1 cellular context compared by ENCODE assay signal in the genomic region with DNA sequence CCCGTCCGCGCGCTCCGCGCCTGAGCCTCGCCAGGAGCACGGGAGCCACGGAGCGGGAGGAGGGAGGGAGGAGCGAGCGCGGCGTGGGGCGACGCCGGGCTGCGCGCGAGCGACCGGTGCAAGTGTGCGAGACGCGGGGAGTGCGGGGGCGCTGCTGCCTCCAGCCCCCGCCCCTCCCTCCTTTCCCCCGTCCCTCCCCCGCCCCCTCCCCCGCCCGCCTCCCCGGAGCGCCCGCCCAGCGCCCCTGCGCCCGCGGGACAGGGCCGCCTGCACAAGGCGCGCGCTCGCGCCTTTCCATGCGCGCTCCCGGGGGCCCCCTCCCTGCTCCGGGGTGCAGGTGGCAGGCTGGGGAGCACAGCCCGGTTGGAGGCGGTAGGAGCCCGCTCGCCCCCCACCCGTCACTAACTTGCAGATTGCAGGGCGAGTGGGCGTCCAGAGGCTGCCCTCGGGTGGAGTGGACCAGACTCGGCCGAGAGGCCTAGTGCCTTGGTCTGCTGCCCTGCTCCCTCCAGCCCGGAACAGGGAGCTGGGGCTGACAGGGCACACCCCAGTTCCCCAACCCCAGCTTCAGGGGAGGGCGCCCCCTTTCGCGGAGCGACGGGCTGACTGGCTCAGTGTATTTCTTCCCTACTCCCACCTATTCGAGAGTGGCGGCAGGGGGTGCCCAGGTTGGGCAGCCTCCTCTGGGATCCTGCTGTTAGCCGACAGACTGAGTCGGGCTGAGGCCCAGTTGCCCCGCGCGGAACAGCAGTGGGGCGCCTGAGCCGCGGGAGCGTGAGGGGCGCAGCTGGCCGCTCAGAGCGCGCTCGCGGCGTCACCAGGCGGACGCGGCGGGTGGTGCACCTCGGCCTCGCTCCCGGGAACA.
TF ChIP-seq lines count a peak whose summit lies in the region.

Gene WNT7A, minus strand, starts transcription at position 126 of the 865 bp plus-strand sequence. CDS start 255 bp downstream, outside the sequence.

TF ChIP-seq in liver, 16 proteins besides CTCF, POLR2A, EP300 and RAD21 (continued from another document):
- TF ChIP-seq, protein P1, sequence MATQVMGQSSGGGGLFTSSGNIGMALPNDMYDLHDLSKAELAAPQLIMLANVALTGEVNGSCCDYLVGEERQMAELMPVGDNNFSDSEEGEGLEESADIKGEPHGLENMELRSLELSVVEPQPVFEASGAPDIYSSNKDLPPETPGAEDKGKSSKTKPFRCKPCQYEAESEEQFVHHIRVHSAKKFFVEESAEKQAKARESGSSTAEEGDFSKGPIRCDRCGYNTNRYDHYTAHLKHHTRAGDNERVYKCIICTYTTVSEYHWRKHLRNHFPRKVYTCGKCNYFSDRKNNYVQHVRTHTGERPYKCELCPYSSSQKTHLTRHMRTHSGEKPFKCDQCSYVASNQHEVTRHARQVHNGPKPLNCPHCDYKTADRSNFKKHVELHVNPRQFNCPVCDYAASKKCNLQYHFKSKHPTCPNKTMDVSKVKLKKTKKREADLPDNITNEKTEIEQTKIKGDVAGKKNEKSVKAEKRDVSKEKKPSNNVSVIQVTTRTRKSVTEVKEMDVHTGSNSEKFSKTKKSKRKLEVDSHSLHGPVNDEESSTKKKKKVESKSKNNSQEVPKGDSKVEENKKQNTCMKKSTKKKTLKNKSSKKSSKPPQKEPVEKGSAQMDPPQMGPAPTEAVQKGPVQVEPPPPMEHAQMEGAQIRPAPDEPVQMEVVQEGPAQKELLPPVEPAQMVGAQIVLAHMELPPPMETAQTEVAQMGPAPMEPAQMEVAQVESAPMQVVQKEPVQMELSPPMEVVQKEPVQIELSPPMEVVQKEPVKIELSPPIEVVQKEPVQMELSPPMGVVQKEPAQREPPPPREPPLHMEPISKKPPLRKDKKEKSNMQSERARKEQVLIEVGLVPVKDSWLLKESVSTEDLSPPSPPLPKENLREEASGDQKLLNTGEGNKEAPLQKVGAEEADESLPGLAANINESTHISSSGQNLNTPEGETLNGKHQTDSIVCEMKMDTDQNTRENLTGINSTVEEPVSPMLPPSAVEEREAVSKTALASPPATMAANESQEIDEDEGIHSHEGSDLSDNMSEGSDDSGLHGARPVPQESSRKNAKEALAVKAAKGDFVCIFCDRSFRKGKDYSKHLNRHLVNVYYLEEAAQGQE (IDR thresholded peaks at IDR 0.05), result no peak
- no peak for TF ChIP-seq FOXA1 (IDR thresholded peaks at IDR 0.05)
- no peak for TF ChIP-seq NR2F2 (IDR thresholded peaks at IDR 0.05)
